15 cellular contexts compared by ENCODE assay signal in genomic region chr11:1411301-1411700, GRCh38. TPM values are rescaled to one million over a fixed set of nuclear protein-coding genes. Genes with fewer than 3 reads are reported as not detected.
DNase-seq lines count a peak whose midpoint lies in the region; TF ChIP-seq lines count a peak whose summit lies in the region.
"Had no signal": no experiment of that assay in that cellular context is flagged by ENCODE, and none has a peak within 500 bp of the region (broad histone marks: within the 10 kb centered on the region; RNA-seq: fewer than 3 reads in every experiment).

No MANE protein-coding gene starts in this region.

- no peak overlapping the region for H3K4me3 Mint-ChIP-seq in nephron
- no peak overlapping the region for H3K4me3 Mint-ChIP-seq in CD8-positive, alpha-beta memory T cell

- H4K20me1 ChIP-seq in BLaER1 = peaks cover 6% of the 10 kb centered on the region; the same call in 1 of the 2 replicates

- peak overlapping the region; percentile 44; the same call in 1 of the 2 replicates for H3K4me2 ChIP-seq in BLaER1

- DNase-seq in NCI-H2196 treated with DMSO at 0.1 percent for 48 hours (lab: John Stamatoyannopoulos, UW; ENCODE audit: unreplicated experiment) (peak; percentile 36), caudate nucleus (lab: John Stamatoyannopoulos, UW) (no peak), NCI-H187 (lab: John Stamatoyannopoulos, UW) (no peak), thyroid gland (no peak)
- no peak for DNase-seq in CD8-positive, alpha-beta memory T cell
- DNase-seq in activated CD4-positive, CD25-positive, alpha-beta regulatory T cell (lab: John Stamatoyannopoulos, UW) = no peak
- DNase-seq: DMS 273 treated with DMSO at 0.1 percent for 48 hours, EL, KG1, NCI-H1436 treated with DMSO at 0.1 percent for 48 hours, NCI-H526 treated with DMSO at 0.1 percent for 48 hours, SJCRH30 had no signal

- CTCF ChIA-PET in CD8-positive, alpha-beta memory T cell (lab: Charles Lee) = no interaction called here

- H3K27me3 ChIP-seq in BLaER1 (no peaks in the 10 kb centered on the region), thyroid gland (no peaks in the 10 kb centered on the region)
- no peaks in the 10 kb centered on the region for H3K27me3 ChIP-seq in CD8-positive, alpha-beta memory T cell (ENCODE audit: insufficient read depth, low read length, poor library complexity, severe bottlenecking)
- H3K27me3 ChIP-seq: SJCRH30 had no signal

- H3K4me3 ChIP-seq in BLaER1 = no peak overlapping the region
- H3K4me3 ChIP-seq in CD8-positive, alpha-beta memory T cell (ENCODE audit: low read length) = no peak overlapping the region
- no peak overlapping the region for H3K4me3 ChIP-seq in thyroid gland (replicated peaks in 1 of 3)
- H3K4me3 ChIP-seq: SJCRH30 had no signal

- H3K9me3 Mint-ChIP-seq in nephron = peaks cover 15% of the 10 kb centered on the region
- peaks cover 0 to 4% (median 2%) of the 10 kb centered on the region in 5 donors for H3K9me3 Mint-ChIP-seq in CD8-positive, alpha-beta memory T cell

- WGBS in thyroid gland, 2 donors = 40 to 70% methylated on average over 1 to 2 of the region's 13 CpGs

- H3K4me1 ChIP-seq in BLaER1 = peaks cover 19% of the 10 kb centered on the region
- no peaks in the 10 kb centered on the region for H3K4me1 ChIP-seq in CD8-positive, alpha-beta memory T cell (ENCODE audit: insufficient read depth, low read length)
- no peaks in the 10 kb centered on the region for H3K4me1 ChIP-seq in thyroid gland
- H3K4me1 ChIP-seq: SJCRH30 had no signal

- H3K4me1 Mint-ChIP-seq in nephron = peaks cover 14% of the 10 kb centered on the region
- no peaks in the 10 kb centered on the region for H3K4me1 Mint-ChIP-seq in CD8-positive, alpha-beta memory T cell

- intact Hi-C loops in thyroid gland (cut with DNase I) = no loop called here

- H3K36me3 ChIP-seq in BLaER1 (no peaks in the 10 kb centered on the region), thyroid gland (no peaks in the 10 kb centered on the region)
- no peaks in the 10 kb centered on the region for H3K36me3 ChIP-seq in CD8-positive, alpha-beta memory T cell (ENCODE audit: insufficient read depth, low read length)
- H3K36me3 ChIP-seq: SJCRH30 had no signal

- H3K27ac ChIP-seq in BLaER1 = no peak overlapping the region
- peak overlapping the region; percentile 6 for H3K27ac ChIP-seq in caudate nucleus (ENCODE audit: low read depth, low read length)
- H3K27ac ChIP-seq in CD8-positive, alpha-beta memory T cell (ENCODE audit: low read depth, low read length) = no peak overlapping the region
- no peak overlapping the region for H3K27ac ChIP-seq in thyroid gland
- H3K27ac ChIP-seq: RWPE1, SJCRH30 had no signal

- no peak for TF ChIP-seq POLR2A in thyroid gland (IDR thresholded peaks at IDR 0.05)

- H3K9me3 ChIP-seq in BLaER1 (peaks cover 23% of the 10 kb centered on the region), thyroid gland (no peaks in the 10 kb centered on the region)
- H3K9me3 ChIP-seq in CD8-positive, alpha-beta memory T cell (ENCODE audit: low read length) = no peaks in the 10 kb centered on the region
- H3K9me3 ChIP-seq: SJCRH30 had no signal

- peaks cover 14% of the 10 kb centered on the region for H3K27me3 Mint-ChIP-seq in nephron (ENCODE audit: low read depth)
- peaks cover 2 to 3% of the 10 kb centered on the region in 2 donors for H3K27me3 Mint-ChIP-seq in CD8-positive, alpha-beta memory T cell

- no peak overlapping the region for H3K9ac ChIP-seq in BLaER1

- peak overlapping the region in 2 of 3 experiments; percentile 67 to 77 for H3K27ac Mint-ChIP-seq in nephron
- H3K27ac Mint-ChIP-seq in CD8-positive, alpha-beta memory T cell = no peak overlapping the region

- TF ChIP-seq CTCF in nephron (IDR thresholded peaks at IDR 0.05; ENCODE audit: unreplicated experiment in 3 of 3) (no peak), thyroid gland (IDR thresholded peaks at IDR 0.05) (no peak)

- POLR2A ChIA-PET in CD8-positive, alpha-beta memory T cell (lab: Charles Lee) = no interaction called here

- H3K36me3 Mint-ChIP-seq in nephron (ENCODE audit: low read depth) = no peaks in the 10 kb centered on the region
- no peaks in the 10 kb centered on the region for H3K36me3 Mint-ChIP-seq in CD8-positive, alpha-beta memory T cell

RNA-seq across cellular contexts. Expression of gene BRSK2, which starts 21.6 kb away (rescaled TPM):
- under 1 TPM; 0.35 to 0.59 TPM for total RNA-seq in CD8-positive, alpha-beta memory T cell
- polyA plus RNA-seq in CD8-positive, alpha-beta memory T cell = 0.23 TPM
- total RNA-seq in thyroid gland = 1 to 10 TPM in 2 of 4 donors, under 1 TPM in 2; 0.34 to 2.2 (median 0.81) TPM
- total RNA-seq: SJCRH30 had no signal

Comparison
In these comparisons a context has a peak if more than half of its experiments do, and no peak if none do; other contexts are left out.
1. H3K27ac Mint-ChIP-seq: peak in nephron (2 of 3); none in CD8-positive, alpha-beta memory T cell (0 of 8).